In the genomic region with DNA sequence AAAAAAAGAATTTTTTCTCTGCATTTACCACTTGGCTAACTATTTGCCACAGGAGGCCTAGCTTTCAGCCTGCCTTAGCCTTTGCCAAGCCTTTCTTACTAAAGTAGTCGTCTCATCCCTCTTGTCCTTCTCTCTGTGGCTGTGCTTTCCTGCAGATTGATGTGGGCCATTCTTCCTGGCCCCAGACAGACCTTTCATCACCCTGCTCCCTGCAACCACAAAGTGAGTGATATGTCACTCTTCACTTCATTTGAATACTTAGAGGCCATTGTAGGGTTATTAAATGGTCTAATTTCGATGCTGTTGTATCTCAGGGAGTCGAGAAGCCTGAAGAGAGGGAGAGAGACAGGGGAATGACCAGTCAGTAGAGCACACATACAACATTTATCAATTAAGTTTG, we compare ENCODE assay signal across 1 cellular context.
TF ChIP-seq lines count a peak whose summit lies in the region.

No MANE protein-coding gene starts in this region.

TF ChIP-seq in WTC11, 78 proteins besides CTCF, POLR2A, EP300 and RAD21 (continued from another document):
- TF ChIP-seq, protein P1, sequence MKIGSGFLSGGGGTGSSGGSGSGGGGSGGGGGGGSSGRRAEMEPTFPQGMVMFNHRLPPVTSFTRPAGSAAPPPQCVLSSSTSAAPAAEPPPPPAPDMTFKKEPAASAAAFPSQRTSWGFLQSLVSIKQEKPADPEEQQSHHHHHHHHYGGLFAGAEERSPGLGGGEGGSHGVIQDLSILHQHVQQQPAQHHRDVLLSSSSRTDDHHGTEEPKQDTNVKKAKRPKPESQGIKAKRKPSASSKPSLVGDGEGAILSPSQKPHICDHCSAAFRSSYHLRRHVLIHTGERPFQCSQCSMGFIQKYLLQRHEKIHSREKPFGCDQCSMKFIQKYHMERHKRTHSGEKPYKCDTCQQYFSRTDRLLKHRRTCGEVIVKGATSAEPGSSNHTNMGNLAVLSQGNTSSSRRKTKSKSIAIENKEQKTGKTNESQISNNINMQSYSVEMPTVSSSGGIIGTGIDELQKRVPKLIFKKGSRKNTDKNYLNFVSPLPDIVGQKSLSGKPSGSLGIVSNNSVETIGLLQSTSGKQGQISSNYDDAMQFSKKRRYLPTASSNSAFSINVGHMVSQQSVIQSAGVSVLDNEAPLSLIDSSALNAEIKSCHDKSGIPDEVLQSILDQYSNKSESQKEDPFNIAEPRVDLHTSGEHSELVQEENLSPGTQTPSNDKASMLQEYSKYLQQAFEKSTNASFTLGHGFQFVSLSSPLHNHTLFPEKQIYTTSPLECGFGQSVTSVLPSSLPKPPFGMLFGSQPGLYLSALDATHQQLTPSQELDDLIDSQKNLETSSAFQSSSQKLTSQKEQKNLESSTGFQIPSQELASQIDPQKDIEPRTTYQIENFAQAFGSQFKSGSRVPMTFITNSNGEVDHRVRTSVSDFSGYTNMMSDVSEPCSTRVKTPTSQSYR (CRISPR knock-in tag; IDR thresholded peaks at IDR 0.05), result no peak
- TF ChIP-seq ATF1 (CRISPR knock-in tag; IDR thresholded peaks at IDR 0.05), result no peak
- TF ChIP-seq TP53 (CRISPR knock-in tag; IDR thresholded peaks at IDR 0.05), result no peak
